Comparison of ENCODE assay signal across 14 cellular contexts in the genomic region with DNA sequence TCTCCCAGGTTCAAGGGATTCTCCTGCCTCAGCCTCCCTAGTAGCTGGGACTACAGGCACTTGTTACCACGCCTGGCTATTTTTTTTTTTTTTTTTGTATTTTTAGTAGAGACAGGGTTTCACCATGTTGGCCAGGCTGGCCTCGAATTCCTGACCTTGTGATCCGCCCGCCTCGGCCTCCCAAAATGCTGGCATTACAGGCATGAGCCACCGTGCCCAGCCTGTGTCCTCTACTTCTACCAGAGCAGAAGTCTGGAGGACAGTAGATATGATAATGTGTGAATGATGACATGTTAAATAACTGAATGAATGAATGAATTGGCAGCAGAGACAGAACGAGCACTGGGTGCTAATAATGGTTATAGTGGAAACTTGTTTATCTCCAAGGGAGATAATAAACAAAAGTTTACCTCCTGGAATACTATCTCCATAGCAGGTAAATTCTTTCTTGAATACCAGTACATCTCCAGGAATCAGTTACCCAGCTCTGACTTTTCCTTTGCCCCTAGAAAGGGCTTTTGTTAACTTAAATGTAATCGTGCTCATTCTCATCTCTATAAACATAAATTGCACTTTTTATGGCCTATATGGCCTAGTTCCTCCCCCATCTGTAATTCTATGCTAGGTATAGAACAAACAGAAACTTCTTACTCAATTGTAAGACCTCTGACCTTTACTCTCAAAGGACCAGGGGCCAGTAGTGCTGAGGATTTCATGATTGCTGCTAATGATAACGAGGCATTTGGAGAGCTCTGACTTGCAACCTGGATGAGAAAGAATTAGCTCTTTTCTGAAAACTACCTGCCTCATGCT. TPM values are rescaled to one million over a fixed set of nuclear protein-coding genes. Genes with fewer than 3 reads are reported as not detected.
A peak's percentile ranks its signal among the peaks of the same experiment; 100 is the strongest.
DNase-seq lines count a peak whose midpoint lies in the region; ATAC-seq, FAIRE-seq and TF ChIP-seq lines count a peak whose summit lies in the region.
"Had no signal": no experiment of that assay in that cellular context is flagged by ENCODE, and none has a peak within 500 bp of the region (broad histone marks: within the 10 kb centered on the region; RNA-seq: fewer than 3 reads in every experiment).

No MANE protein-coding gene starts in this region.

- BruUV-seq in Caco-2 (replicated peaks; lab: Mats Ljungman, UMichigan) (no TSS peak), OCI-LY7 (replicated peaks; lab: Mats Ljungman, UMichigan) (no TSS peak)

- peaks cover 6% of the 10 kb centered on the region for H3K36me3 Mint-ChIP-seq in Caco-2 (ENCODE audit: insufficient read depth, unreplicated experiment)
- no peaks in the 10 kb centered on the region for H3K36me3 Mint-ChIP-seq in activated naive CD8-positive, alpha-beta T cell treated with anti-CD3 and anti-CD28 coated beads for 36 hours

- no peaks in the 10 kb centered on the region for H3K27me3 ChIP-seq in Caco-2 (replicated peaks; ENCODE audit: control insufficient read depth, insufficient read depth, low read length)
- no peaks in the 10 kb centered on the region for H3K27me3 ChIP-seq in adrenal gland
- H3K27me3 ChIP-seq in right cardiac atrium (ENCODE audit: control insufficient read depth, insufficient read depth), result no peaks in the 10 kb centered on the region
- no peaks in the 10 kb centered on the region for H3K27me3 ChIP-seq in small intestine (ENCODE audit: control insufficient read depth in 2 of 2, insufficient read depth in 2 of 2, low read length in 2 of 2)
- H3K27me3 ChIP-seq: gastrocnemius medialis had no signal

- peak overlapping the region; percentile 90 for H3K27ac Mint-ChIP-seq in Caco-2 (ENCODE audit: unreplicated experiment)
- no peak overlapping the region for H3K27ac Mint-ChIP-seq in activated naive CD8-positive, alpha-beta T cell treated with anti-CD3 and anti-CD28 coated beads for 36 hours
- H3K27ac Mint-ChIP-seq: T-helper 2 cell treated with Interferon-gamma antibody and Interleukin-4, amounts not matched to agents 5 μg/mL and 100 μg/mL, for 36 hours had no signal

- intact Hi-C loops in Caco-2 (cut with micrococcal nuclease; ENCODE audit: unreplicated experiment) (loop anchor here (1.0 kb wide), 1 partner anchor 19 kb away; no protein-coding TSS in a partner anchor), adrenal gland (cut with DNase I) (no loop called here), right cardiac atrium (cut with DNase I) (no loop called here), OCI-LY7 (cut with micrococcal nuclease; ENCODE audit: unreplicated experiment) (no loop called here)

- H3K36me3 ChIP-seq in Caco-2 (ENCODE audit: control insufficient read depth, insufficient read depth, low read length) (no peaks in the 10 kb centered on the region; the same call in 1 of the 2 replicates), adrenal gland (replicated peaks in 1 of 2) (no peaks in the 10 kb centered on the region), small intestine (ENCODE audit: control insufficient read depth in 2 of 2, insufficient read depth in 2 of 2, low read length in 2 of 2) (no peaks in the 10 kb centered on the region), OCI-LY7 (ENCODE audit: insufficient read depth, low read length) (no peaks in the 10 kb centered on the region)
- H3K36me3 ChIP-seq: gastrocnemius medialis had no signal

- no peak for TF ChIP-seq CTCF in Caco-2 (IDR thresholded peaks at IDR 0.05; ENCODE audit: insufficient read depth in 1 of 2, low read depth in 1 of 2, low read length in 1 of 2, severe bottlenecking in 1 of 2, unreplicated experiment in 1 of 2)
- no peak for TF ChIP-seq CTCF in adrenal gland (IDR thresholded peaks at IDR 0.05)
- TF ChIP-seq CTCF in OCI-LY7 (conservative IDR thresholded peaks at IDR 0.05; ENCODE audit: low read length), result no peak

- no peak overlapping the region for H3K4me2 ChIP-seq in OCI-LY7 (ENCODE audit: low read length)

- no peak for FAIRE-seq in small intestine (lab: Jason Lieb, UNC)
- FAIRE-seq: endometrium, GM19239 had no signal

- no peaks in the 10 kb centered on the region for H4K20me1 ChIP-seq in OCI-LY7 (ENCODE audit: insufficient read depth, low read length)

- WGBS in adrenal gland, 4 donors, result 39 to 60% (median 47%) methylated on average over 9 of the region's 9 CpGs
- 67% methylated on average over 9 of the region's 9 CpGs for WGBS in right cardiac atrium
- WGBS in small intestine, 3 donors, result 27 to 67% (median 42%) methylated on average over 8 to 9 of the region's 9 CpGs

- H3K9me3 ChIP-seq in Caco-2 (no peaks in the 10 kb centered on the region), adrenal gland (replicated peaks in 1 of 3) (no peaks in the 10 kb centered on the region), right cardiac atrium (ENCODE audit: control insufficient read depth, low read length) (no peaks in the 10 kb centered on the region), small intestine (ENCODE audit: control insufficient read depth, low read depth) (no peaks in the 10 kb centered on the region), OCI-LY7 (ENCODE audit: low read length) (no peaks in the 10 kb centered on the region)
- H3K9me3 ChIP-seq: gastrocnemius medialis had no signal

- H3K9me2 ChIP-seq in OCI-LY7 (ENCODE audit: insufficient read depth, low read length), result no peaks in the 10 kb centered on the region

- H3K9me3 Mint-ChIP-seq in Caco-2 (ENCODE audit: unreplicated experiment), result no peaks in the 10 kb centered on the region
- H3K9me3 Mint-ChIP-seq in activated naive CD8-positive, alpha-beta T cell treated with anti-CD3 and anti-CD28 coated beads for 36 hours, result no peaks in the 10 kb centered on the region
- H3K9me3 Mint-ChIP-seq: T-helper 2 cell treated with Interferon-gamma antibody and Interleukin-4, amounts not matched to agents 5 μg/mL and 100 μg/mL, for 36 hours had no signal

- CTCF ChIA-PET in Caco-2 (lab: Charles Lee) (interaction anchor here (0.6 to 1.5 kb wide), 5 partner anchors 11 to 32 kb away, joined by 3 to 7 read pairs (median 3); no protein-coding TSS in a partner anchor), OCI-LY7 (lab: Charles Lee; ENCODE audit: unreplicated experiment) (no interaction called here)

- H3K4me1 ChIP-seq in Caco-2 (peaks cover 84% of the 10 kb centered on the region), adrenal gland (replicated peaks in 1 of 2) (peaks cover 8 to 28% of the 10 kb centered on the region in 2 donors), right cardiac atrium (ENCODE audit: control insufficient read depth, insufficient read depth, low read length) (peaks cover 40% of the 10 kb centered on the region), small intestine (ENCODE audit: control insufficient read depth in 2 of 2, insufficient read depth in 1 of 2, low read depth in 1 of 2, low read length in 1 of 2) (peaks cover 20 to 27% of the 10 kb centered on the region in 2 donors), OCI-LY7 (ENCODE audit: insufficient read depth, low read length, poor library complexity, severe bottlenecking) (no peaks in the 10 kb centered on the region)

- DNase-seq in Caco-2 (peak; percentile 61 to 62), adrenal gland (no peak), right cardiac atrium (no peak), small intestine (peak; percentile 89), OCI-LY7 (ENCODE audit: low spot score) (no peak), DMS153 (lab: John Stamatoyannopoulos, UW) (no peak)
- DNase-seq in activated naive CD8-positive, alpha-beta T cell treated with anti-CD3 and anti-CD28 coated beads for 36 hours, result no peak
- DNase-seq in activated CD4-positive, alpha-beta T cell treated with anti-CD3 and anti-CD28 coated beads for 4 hours, result no peak
- DNase-seq: activated naive CD4-positive, alpha-beta T cell treated with anti-CD3 and anti-CD28 coated beads, Interleukin-2, amount 50 U/mL, for 16 hours; gastrocnemius medialis; NCI-H187 treated with DMSO at 0.1 percent for 48 hours had no signal

- H3K27ac ChIP-seq in adrenal gland, result peak overlapping the region in 4 of 5 donors; percentile 13 to 66 (median 29)
- peak overlapping the region; percentile 51 for H3K27ac ChIP-seq in right cardiac atrium (ENCODE audit: low read length)
- H3K27ac ChIP-seq in small intestine (ENCODE audit: low read depth in 1 of 2, low read length in 1 of 2), result peak overlapping the region; percentile 60 to 88
- no peak overlapping the region for H3K27ac ChIP-seq in OCI-LY7 (ENCODE audit: low read depth, low read length, poor library complexity, severe bottlenecking)

- no peak overlapping the region for H2AFZ ChIP-seq in OCI-LY7 (ENCODE audit: low read length)

- H3K4me1 Mint-ChIP-seq in Caco-2 (ENCODE audit: low read depth, unreplicated experiment), result peaks cover 53% of the 10 kb centered on the region
- peaks cover 7% of the 10 kb centered on the region for H3K4me1 Mint-ChIP-seq in activated naive CD8-positive, alpha-beta T cell treated with anti-CD3 and anti-CD28 coated beads for 36 hours

- no peak overlapping the region for H3K4me3 ChIP-seq in Caco-2 (ENCODE audit: low read depth, low read length)
- no peak overlapping the region for H3K4me3 ChIP-seq in adrenal gland
- H3K4me3 ChIP-seq in right cardiac atrium (ENCODE audit: low read length), result no peak overlapping the region
- no peak overlapping the region for H3K4me3 ChIP-seq in small intestine (ENCODE audit: low read depth in 1 of 2, low read length in 2 of 2)
- no peak overlapping the region for H3K4me3 ChIP-seq in OCI-LY7 (ENCODE audit: low read depth, low read length, poor library complexity, severe bottlenecking)
- H3K4me3 ChIP-seq: gastrocnemius medialis had no signal

- POLR2A ChIA-PET in Caco-2 (lab: Charles Lee) (interaction anchor here (0.9 to 1.3 kb wide), 4 partner anchors 11 to 44 kb away, joined by 3 to 10 read pairs (median 5); no protein-coding TSS in a partner anchor), OCI-LY7 (lab: Charles Lee) (interaction anchor here (0.6 kb wide), 1 partner anchor 139 kb away, joined by 3 read pairs; no protein-coding TSS in a partner anchor)

- TF ChIP-seq POLR2A in adrenal gland (IDR thresholded peaks at IDR 0.05), result no peak

- no peaks in the 10 kb centered on the region for H3K27me3 Mint-ChIP-seq in Caco-2 (ENCODE audit: insufficient read depth, unreplicated experiment)
- H3K27me3 Mint-ChIP-seq in activated naive CD8-positive, alpha-beta T cell treated with anti-CD3 and anti-CD28 coated beads for 36 hours, result peaks cover 1% of the 10 kb centered on the region

- peak overlapping the region; percentile 59 for H3K4me3 Mint-ChIP-seq in Caco-2 (ENCODE audit: unreplicated experiment)
- no peak overlapping the region for H3K4me3 Mint-ChIP-seq in activated naive CD8-positive, alpha-beta T cell treated with anti-CD3 and anti-CD28 coated beads for 36 hours
- H3K4me3 Mint-ChIP-seq: T-helper 2 cell treated with Interferon-gamma antibody and Interleukin-4, amounts not matched to agents 5 μg/mL and 100 μg/mL, for 36 hours had no signal

- no peaks in the 10 kb centered on the region for H3K79me2 ChIP-seq in OCI-LY7 (ENCODE audit: insufficient read depth, low read depth, low read length)

- ATAC-seq in right cardiac atrium, result no peak
- ATAC-seq: gastrocnemius medialis had no signal

RNA-seq across cellular contexts. Expression of gene LGALS3, which starts 7.2 kb away (rescaled TPM):
- total RNA-seq in Caco-2 (2022), result 206 and 246 TPM in 2 replicates
- 100 to 1,000 TPM in 5 of 8 donors, 10 to 100 TPM in 3; 44.3 to 248 (median 120) TPM for total RNA-seq in adrenal gland
- polyA plus RNA-seq in adrenal gland, result 100 to 1,000 TPM in 2 of 3 donors, 10 to 100 TPM in 1; 46.6 to 241 (median 174) TPM
- 100 to 1,000 TPM; 139 to 186 (median 164) TPM for total RNA-seq in right cardiac atrium
- 271 TPM for polyA plus RNA-seq in right cardiac atrium
- polyA plus RNA-seq in small intestine, result 1,000 to 10,000 TPM in 2 of 3 donors, 100 to 1,000 TPM in 1; 593 to 2,279 (median 2,145) TPM
- total RNA-seq in activated naive CD8-positive, alpha-beta T cell treated with anti-CD3 and anti-CD28 coated beads for 36 hours, result 1 to 10 TPM; 2.8 to 3.1 TPM
- total RNA-seq in OCI-LY7 (2014; rRNA removed; shearing (Covaris generic)), result not detected in 2 replicates
- not detected in 2 replicates for total RNA-seq in OCI-LY7 (2022)

Comparison
In these comparisons a context has a peak if more than half of its experiments do, and no peak if none do; other contexts are left out.
1. DNase-seq: peak in Caco-2 (2 of 2) and small intestine (single experiment); none in adrenal gland (0 of 7), right cardiac atrium (0 of 3), activated naive CD8-positive, alpha-beta T cell treated with anti-CD3 and anti-CD28 coated beads for 36 hours (single experiment), OCI-LY7 (single experiment), DMS153 (single experiment) and activated CD4-positive, alpha-beta T cell treated with anti-CD3 and anti-CD28 coated beads for 4 hours (0 of 2).
2. RNA of gene LGALS3, which starts 7.2 kb away (total RNA-seq): 206 to 246 TPM in Caco-2, 139 to 186 TPM in right cardiac atrium and 44.3 to 248 TPM in adrenal gland; 2.8 to 3.1 TPM in activated naive CD8-positive, alpha-beta T cell treated with anti-CD3 and anti-CD28 coated beads for 36 hours and not detected in OCI-LY7; every median in the first group is over 10 times any median in the second.